Comparison of ENCODE assay signal across 23 cellular contexts in the genomic region with DNA sequence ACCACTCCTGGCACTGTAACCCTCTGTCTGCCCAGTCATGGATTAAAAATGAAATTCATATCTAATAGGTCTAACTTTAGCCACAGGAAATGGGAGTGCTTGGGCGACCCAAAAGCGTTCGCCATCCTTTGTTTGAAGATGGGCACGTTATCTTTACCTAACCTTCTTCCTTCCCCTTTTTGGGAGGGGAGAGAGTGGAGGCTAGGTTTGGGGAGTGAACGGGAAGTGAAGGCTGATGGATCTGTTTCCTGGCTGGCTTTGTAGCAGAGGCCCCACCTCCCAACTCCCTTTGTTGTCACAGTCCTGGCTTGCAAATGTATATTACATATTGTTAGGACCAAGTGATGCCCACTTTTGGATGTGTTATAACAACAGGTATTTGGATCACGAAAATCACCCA.
DNase-seq lines count a peak whose midpoint lies in the region; ATAC-seq, FAIRE-seq and TF ChIP-seq lines count a peak whose summit lies in the region.
"Had no signal": no experiment of that assay in that cellular context is flagged by ENCODE, and none has a peak within 500 bp of the region (broad histone marks: within the 10 kb centered on the region; RNA-seq: fewer than 3 reads in every experiment).

No MANE protein-coding gene starts in this region.

- H3K79me2 ChIP-seq in endothelial cell of umbilical vein (ENCODE audit: control insufficient read depth, insufficient read depth, low read length): no peaks in the 10 kb centered on the region

- CTCF ChIA-PET in endothelial cell of umbilical vein (lab: Charles Lee): no interaction called here

- H3K9ac ChIP-seq in endothelial cell of umbilical vein (replicated peaks; ENCODE audit: extremely low read depth, insufficient read depth, low read length): no peak overlapping the region
- H3K9ac ChIP-seq: GM23248 had no signal

- no peak for ATAC-seq in HG03196 (IDR thresholded peaks at IDR 0.05; ENCODE audit: unreplicated experiment)

- DNase-seq in AML-193 (lab: John Stamatoyannopoulos, UW): peak; percentile 60 to 64
- peak; percentile 83 for DNase-seq in GDM1 (lab: John Stamatoyannopoulos, UW)
- DNase-seq in SKM-1 treated with dmso at 0.1 percent for 144 hours (lab: John Stamatoyannopoulos, UW; ENCODE audit: unreplicated experiment): peak; percentile 57
- DNase-seq in endothelial cell of umbilical vein (ENCODE audit: low read depth, low spot score): no peak
- DNase-seq in NCI-H146 treated with DMSO at 0.1 percent for 48 hours (lab: John Stamatoyannopoulos, UW; ENCODE audit: unreplicated experiment): no peak
- no peak for DNase-seq in mucosa of gallbladder (ENCODE audit: low spot score)
- DNase-seq in head of caudate nucleus: no peak
- DNase-seq: activated CD4-positive, alpha-beta T cell treated with anti-CD3 and anti-CD28 coated beads, Interleukin-2, amount 50 U/mL, for 48 hours; C1 segment of cervical spinal cord; cerebellar nuclear complex; GM23248; HFFc6; IMR-90; left colon; mesendoderm; naive B cell; NCI-H1694 treated with DMSO at 0.1 percent for 48 hours; NCI-H526; occipital lobe had no signal

- H3K4me1 ChIP-seq in endothelial cell of umbilical vein (ENCODE audit: control insufficient read depth, extremely low read depth, insufficient read depth, low read length): peaks cover 10% of the 10 kb centered on the region

- H3K4me2 ChIP-seq in endothelial cell of umbilical vein (ENCODE audit: insufficient read depth, low read length): peak overlapping the region; percentile 34

- no peaks in the 10 kb centered on the region for H3K9me3 ChIP-seq in endothelial cell of umbilical vein (replicated peaks; ENCODE audit: control insufficient read depth, insufficient read depth, low read length)

- dilution Hi-C loops in endothelial cell of umbilical vein (cut with MboI; ENCODE audit: extremely low pct_ligation_motif_present, low sequenced_read_pairs): no loop called here

- no TSS peak for BruUV-seq in endothelial cell of umbilical vein (replicated peaks; lab: Mats Ljungman, UMichigan)

- no peak overlapping the region for H3K4me3 ChIP-seq in endothelial cell of umbilical vein (replicated peaks in 1 of 3; ENCODE audit: insufficient read depth in 1 of 3, low read depth in 1 of 3, low read length in 3 of 3)
- H3K4me3 ChIP-seq: GM23248, skin epidermis had no signal

- peak overlapping the region; percentile 97 for H2AFZ ChIP-seq in endothelial cell of umbilical vein (ENCODE audit: low read depth, low read length)
- H2AFZ ChIP-seq: GM23248 had no signal

- peak; percentile 75 for FAIRE-seq in endothelial cell of umbilical vein (lab: Jason Lieb, UNC)
- FAIRE-seq: D721Med, RCC 7860 had no signal

- no peaks in the 10 kb centered on the region for H3K36me3 ChIP-seq in endothelial cell of umbilical vein (ENCODE audit: control insufficient read depth in 2 of 2, extremely low read depth in 1 of 2, insufficient read depth in 2 of 2, low read length in 2 of 2)

- intact Hi-C loops in endothelial cell of umbilical vein (cut with micrococcal nuclease): no loop called here
- intact Hi-C loops in head of caudate nucleus (cut with DNase I): no loop called here

- POLR2A ChIA-PET in endothelial cell of umbilical vein (lab: Charles Lee): no interaction called here

- H4K20me1 ChIP-seq in endothelial cell of umbilical vein (replicated peaks; ENCODE audit: control insufficient read depth, extremely low read depth, insufficient read depth, low read length): no peaks in the 10 kb centered on the region

- peak overlapping the region; percentile 10 for H3K27ac ChIP-seq in endothelial cell of umbilical vein (ENCODE audit: insufficient read depth, low read depth, low read length)
- H3K27ac ChIP-seq: GM23248, skin epidermis had no signal

- H3K27me3 ChIP-seq in endothelial cell of umbilical vein (ENCODE audit: control insufficient read depth in 2 of 2, insufficient read depth in 2 of 2, low read length in 2 of 2): no peaks in the 10 kb centered on the region

- no peak for TF ChIP-seq POLR2A in endothelial cell of umbilical vein (IDR thresholded peaks at IDR 0.05; ENCODE audit: low read depth, low read length)

- no peaks in the 10 kb centered on the region for H3K9me1 ChIP-seq in endothelial cell of umbilical vein (replicated peaks; ENCODE audit: control insufficient read depth, extremely low read depth, insufficient read depth, low read length)

- no peak for TF ChIP-seq CTCF in endothelial cell of umbilical vein (IDR thresholded peaks at IDR 0.05; ENCODE audit: extremely low read depth in 1 of 2, insufficient read depth in 1 of 2, low read depth in 1 of 2, low read length in 2 of 2)

TF ChIP-seq in endothelial cell of umbilical vein, 7 proteins besides CTCF, POLR2A, EP300 and RAD21:
- TF ChIP-seq, protein P1, sequence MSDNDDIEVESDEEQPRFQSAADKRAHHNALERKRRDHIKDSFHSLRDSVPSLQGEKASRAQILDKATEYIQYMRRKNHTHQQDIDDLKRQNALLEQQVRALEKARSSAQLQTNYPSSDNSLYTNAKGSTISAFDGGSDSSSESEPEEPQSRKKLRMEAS (IDR thresholded peaks at IDR 0.05; ENCODE audit: insufficient read depth, insufficient read length): no peak
- TF ChIP-seq EZH2 (IDR thresholded peaks at IDR 0.05; ENCODE audit: borderline replicate concordance, low read depth, low read length, severe bottlenecking) (no peak), MYC (IDR thresholded peaks at IDR 0.05; ENCODE audit: low read depth, low read length) (no peak), POLR2AphosphoS5 (IDR thresholded peaks at IDR 0.05; ENCODE audit: insufficient read depth, low read depth, low read length) (no peak), JUN (IDR thresholded peaks at IDR 0.05; ENCODE audit: borderline replicate concordance, insufficient read depth, insufficient read length, low read depth) (no peak), GATA2 (IDR thresholded peaks at IDR 0.05; ENCODE audit: insufficient read depth, insufficient read length, low read depth, low read length) (no peak), FOS (IDR thresholded peaks at IDR 0.05; ENCODE audit: borderline replicate concordance, insufficient read depth, low read length) (no peak)

Comparison
In these comparisons a context has a peak if more than half of its experiments do, and no peak if none do; other contexts are left out.
1. DNase-seq: peak in AML-193 (2 of 2), GDM1 (single experiment) and SKM-1 treated with dmso at 0.1 percent for 144 hours (single experiment); none in endothelial cell of umbilical vein (single experiment), NCI-H146 treated with DMSO at 0.1 percent for 48 hours (single experiment), mucosa of gallbladder (single experiment) and head of caudate nucleus (0 of 42).